13 cellular contexts compared by ENCODE assay signal in genomic region chr12:75471928-75472865, GRCh38. TPM values are rescaled to one million over a fixed set of nuclear protein-coding genes. Genes with fewer than 3 reads are reported as not detected.
DNase-seq lines count a peak whose midpoint lies in the region; ATAC-seq, FAIRE-seq and TF ChIP-seq lines count a peak whose summit lies in the region.
"Had no signal": no experiment of that assay in that cellular context is flagged by ENCODE, and none has a peak within 500 bp of the region (broad histone marks: within the 10 kb centered on the region; RNA-seq: fewer than 3 reads in every experiment).

No MANE protein-coding gene starts in this region.

- intact Hi-C loops in kidney (cut with DNase I) = no loop called here

- H3K9me3 ChIP-seq in OCI-LY1 (ENCODE audit: low read length) = peaks cover 3% of the 10 kb centered on the region; the same call in 1 of the 2 replicates
- no peaks in the 10 kb centered on the region for H3K9me3 ChIP-seq in kidney (ENCODE audit: control insufficient read depth in 1 of 2, low read length in 2 of 2)

- peak overlapping the region; percentile 56 for H3K4me3 Mint-ChIP-seq in memory B cell

- H3K27ac Mint-ChIP-seq in memory B cell = peak overlapping the region; percentile 81

- no peaks in the 10 kb centered on the region for H3F3A ChIP-seq in OCI-LY1 (ENCODE audit: insufficient read depth, low read length)

- H3K9ac ChIP-seq in OCI-LY1 (ENCODE audit: low read length) (peak overlapping the region; percentile 28; the same call in 1 of the 2 replicates), kidney (ENCODE audit: low read length in 2 of 2) (no peak overlapping the region)

- H3K36me3 ChIP-seq in OCI-LY1 (ENCODE audit: insufficient read depth, low read length) (no peaks in the 10 kb centered on the region), kidney (ENCODE audit: control insufficient read depth in 1 of 2, insufficient read depth in 2 of 2, low read length in 2 of 2) (no peaks in the 10 kb centered on the region)

- no peaks in the 10 kb centered on the region for H4K20me1 ChIP-seq in OCI-LY1 (ENCODE audit: insufficient read depth, low read length)

- no peaks in the 10 kb centered on the region for H3K27me3 ChIP-seq in OCI-LY1 (ENCODE audit: insufficient read depth, low read length)

- H3K27me3 Mint-ChIP-seq in memory B cell = peaks cover 2% of the 10 kb centered on the region

- peak overlapping the region; percentile 34; the same call in 1 of the 2 replicates for H3K4me2 ChIP-seq in OCI-LY1 (ENCODE audit: low read length)

- H3K36me3 Mint-ChIP-seq in memory B cell = peaks cover 2% of the 10 kb centered on the region

- FAIRE-seq in kidney (lab: Jason Lieb, UNC) = no peak
- FAIRE-seq: islet of Langerhans had no signal

- DNase-seq in memory B cell (ENCODE audit: low spot score in 2 of 2) (peak in 1 of 2 donors; percentile 42), kidney (no peak), NCI-H1417 (lab: John Stamatoyannopoulos, UW) (no peak), NCI-H1694 treated with DMSO at 0.1 percent for 48 hours (lab: John Stamatoyannopoulos, UW) (no peak)
- DNase-seq in stimulated activated naive CD4-positive, alpha-beta T cell (lab: John Stamatoyannopoulos, UW) = no peak
- DNase-seq: activated CD4-positive, alpha-beta T cell treated with anti-CD3 and anti-CD28 coated beads for 4 hours; activated gamma-delta T cell; HCEC 1CT; stimulated activated CD4-positive, alpha-beta T cell treated with anti-CD3 and anti-CD28 coated beads, Interleukin-1b, Interleukin-23, amount 100 ng/mL, for 48 hours had no signal

- H3K79me2 ChIP-seq in OCI-LY1 (ENCODE audit: insufficient read depth, low read length) = no peaks in the 10 kb centered on the region

- ATAC-seq in GM18519 (IDR thresholded peaks at IDR 0.05; ENCODE audit: low FRiP score, unreplicated experiment) = peak; percentile 64
- ATAC-seq in HG03025 (IDR thresholded peaks at IDR 0.05; ENCODE audit: low FRiP score, unreplicated experiment) = peak; percentile 78
- peak; percentile 99 for ATAC-seq in memory B cell (ENCODE audit: low read depth)

- peaks cover 30% of the 10 kb centered on the region for H3K4me1 Mint-ChIP-seq in memory B cell

- H2AFZ ChIP-seq in OCI-LY1 (ENCODE audit: low read length) = 0 out of 2 replicates have a peak overlapping the region, but pooled peaks have one; percentile 17

- peak overlapping the region; percentile 86 for H3K27ac ChIP-seq in OCI-LY1 (ENCODE audit: low read depth, low read length, poor library complexity, severe bottlenecking)
- H3K27ac ChIP-seq in kidney (ENCODE audit: low read depth in 2 of 2, low read length in 2 of 2) = no peak overlapping the region

- H3K4me3 ChIP-seq in OCI-LY1 (ENCODE audit: low read depth, low read length, poor library complexity, severe bottlenecking) (no peak overlapping the region), kidney (ENCODE audit: low read length in 2 of 2) (no peak overlapping the region)

- H3K9me3 Mint-ChIP-seq in memory B cell = peaks cover 1% of the 10 kb centered on the region

- TF ChIP-seq CTCF in OCI-LY1 (IDR thresholded peaks at IDR 0.05; ENCODE audit: low read length) (no peak), kidney (IDR thresholded peaks at IDR 0.05; ENCODE audit: borderline replicate concordance, extremely low read depth, insufficient read depth) (no peak)

- no peaks in the 10 kb centered on the region for H3K9me2 ChIP-seq in OCI-LY1 (ENCODE audit: low read depth, low read length)

- H3K4me1 ChIP-seq in OCI-LY1 (ENCODE audit: insufficient read depth, low read length, severe bottlenecking) (peaks cover 44% of the 10 kb centered on the region), kidney (ENCODE audit: control insufficient read depth in 1 of 2, insufficient read depth in 1 of 2, low read depth in 1 of 2, low read length in 2 of 2) (no peaks in the 10 kb centered on the region)

RNA-seq across cellular contexts. Expression of gene GLIPR1, which starts 8.4 kb away (rescaled TPM):
- total RNA-seq in kidney = 20.6 TPM
- polyA plus RNA-seq in kidney (ENCODE audit: insufficient read depth, low read depth, low replicate concordance) = 2.3 TPM

RNA-seq across cellular contexts. Expression of gene KRR1, which starts 39.2 kb away (rescaled TPM):
- total RNA-seq in kidney = 50.7 TPM
- polyA plus RNA-seq in kidney (ENCODE audit: insufficient read depth, low read depth, low replicate concordance) = 20.0 TPM
